In the genomic region with DNA sequence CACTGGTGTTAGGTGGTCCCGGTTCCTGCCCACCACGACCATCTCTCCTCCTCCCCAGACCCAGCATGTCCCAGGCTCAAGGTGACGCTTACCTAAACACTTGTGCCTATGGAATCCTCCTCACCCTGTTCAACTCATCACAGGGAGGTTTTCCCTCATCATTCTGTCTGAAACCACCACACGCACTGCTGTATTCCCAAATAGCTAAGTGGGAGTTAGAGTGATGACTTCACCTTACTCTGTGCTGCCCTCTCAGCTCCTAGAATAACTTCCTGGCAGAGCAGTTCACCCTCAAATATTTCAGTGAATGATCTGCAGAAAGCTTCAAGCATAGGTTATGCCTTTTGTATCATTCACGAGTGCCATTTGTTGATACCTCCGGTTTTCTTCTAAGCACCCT, we compare ENCODE assay signal across 17 cellular contexts.
"Had no signal": no experiment of that assay in that cellular context is flagged by ENCODE, and none has a peak within 500 bp of the region (broad histone marks: within the 10 kb centered on the region; RNA-seq: fewer than 3 reads in every experiment).

No MANE protein-coding gene starts in this region.

- H3K4me3 ChIP-seq: dorsolateral prefrontal cortex, heart left ventricle, right atrium auricular region, smooth muscle cell, suprapubic skin, thyroid gland had no signal

- H3K4me2 ChIP-seq: smooth muscle cell had no signal

- DNase-seq: cortex of kidney; effector CD8-positive, alpha-beta T cell; heart left ventricle; hippocampal formation; mesendoderm; naive thymus-derived CD4-positive, alpha-beta T cell; nephron progenitor cell; stimulated activated CD4-positive, alpha-beta T cell treated with anti-CD3 and anti-CD28 coated beads, Interleukin-2, amount 100 ng/mL, for 48 hours; stimulated activated naive CD8-positive, alpha-beta T cell treated with anti-CD3 and anti-CD28 coated beads, Interleukin-15, Interleukin-2, amounts not matched to agents 100 U/mL and 50 U/mL, for 24 hours; thyroid gland had no signal

- ATAC-seq: esophagus mucosa; heart left ventricle; naive thymus-derived CD4-positive, alpha-beta T cell; stimulated activated effector memory CD8-positive, alpha-beta T cell treated with anti-CD3 and anti-CD28 coated beads, Interleukin-12 subunit alpha, Interleukin-12 subunit beta, amount 100 ng/mL, for 72 hours; stimulated activated naive CD8-positive, alpha-beta T cell treated with anti-CD3 and anti-CD28 coated beads, Interleukin-15, Interleukin-2, amounts not matched to agents 100 U/mL and 50 U/mL, for 24 hours had no signal

- H3K9me3 ChIP-seq: neutrophil, suprapubic skin, thyroid gland had no signal

- H3K36me3 ChIP-seq: heart left ventricle, neutrophil, right atrium auricular region, suprapubic skin, thyroid gland had no signal

- H3K27me3 ChIP-seq: dorsolateral prefrontal cortex, right atrium auricular region, suprapubic skin, thyroid gland had no signal

- H3K4me1 ChIP-seq: heart left ventricle, right atrium auricular region, suprapubic skin, thyroid gland had no signal

- H3K27ac ChIP-seq: dorsolateral prefrontal cortex, heart left ventricle, neutrophil, right atrium auricular region, suprapubic skin, thyroid gland had no signal
